18 cellular contexts compared by ENCODE assay signal in the genomic region with DNA sequence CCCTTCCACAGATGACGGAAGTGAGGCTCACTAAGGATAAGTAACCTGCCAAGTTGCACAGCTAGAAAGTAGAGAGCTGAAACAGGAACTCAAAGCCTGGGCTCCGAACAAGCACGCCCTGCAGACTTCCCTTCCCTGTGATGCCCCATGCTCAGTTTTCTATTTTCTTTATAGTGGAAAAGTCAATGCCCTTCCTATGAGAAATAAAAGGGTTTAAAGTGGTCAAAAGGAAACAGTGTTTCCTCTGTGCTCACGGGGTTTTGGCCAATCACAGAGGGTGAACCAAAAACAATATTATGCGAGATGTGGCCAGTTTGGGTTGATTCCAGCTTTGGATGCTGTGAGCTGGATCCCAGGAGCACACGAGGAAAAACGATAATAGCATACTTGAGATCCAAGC. TPM values are rescaled to one million over a fixed set of nuclear protein-coding genes. Genes with fewer than 3 reads are reported as not detected.
A peak's percentile ranks its signal among the peaks of the same experiment; 100 is the strongest.
DNase-seq lines count a peak whose midpoint lies in the region; ATAC-seq, FAIRE-seq and TF ChIP-seq lines count a peak whose summit lies in the region.
"Had no signal": no experiment of that assay in that cellular context is flagged by ENCODE, and none has a peak within 500 bp of the region (broad histone marks: within the 10 kb centered on the region; RNA-seq: fewer than 3 reads in every experiment).

No MANE protein-coding gene starts in this region.

- peaks cover 20% of the 10 kb centered on the region for H3K79me2 ChIP-seq in endothelial cell of umbilical vein (ENCODE audit: control insufficient read depth, insufficient read depth, low read length)

- peak; percentile 89 for FAIRE-seq in endothelial cell of umbilical vein (lab: Jason Lieb, UNC)

- no peaks in the 10 kb centered on the region for H3K9me1 ChIP-seq in endothelial cell of umbilical vein (replicated peaks; ENCODE audit: control insufficient read depth, extremely low read depth, insufficient read depth, low read length)

- TF ChIP-seq POLR2A in endothelial cell of umbilical vein (IDR thresholded peaks at IDR 0.05; ENCODE audit: low read depth, low read length) = no peak

- no peak overlapping the region for H3K27ac Mint-ChIP-seq in activated T-cell treated with anti-CD3 and anti-CD28 coated beads, Interleukin-2, amount 50 U/mL, for 24 hours
- H3K27ac Mint-ChIP-seq: activated CD4-positive, alpha-beta T cell treated with anti-CD3 and anti-CD28 coated beads, Interleukin-2, amount 10 ng/mL, durations not matched to agents 7 days and 5 days; immature natural killer cell; mesothelial cell of epicardium; stimulated activated memory B cell treated with anti-CD40 and anti-IgM and Interleukin-4, amounts not matched to agents 10 μg/mL and 1 μg/mL and 100 μg/mL, for 72 hours had no signal

- intact Hi-C loops in endothelial cell of umbilical vein (cut with micrococcal nuclease) = loop anchor here (1.0 kb wide), 1 partner anchor 15 kb away; no protein-coding TSS in a partner anchor
- intact Hi-C loops in right cardiac atrium (cut with DNase I) = loop anchor here in 1 of 4 donors (5.0 kb wide), 1 partner anchor 44 kb away; the partner anchor contains the start of gene DDR2

- H3K27me3 ChIP-seq in endothelial cell of umbilical vein (ENCODE audit: control insufficient read depth in 2 of 2, insufficient read depth in 2 of 2, low read length in 2 of 2) (no peaks in the 10 kb centered on the region), right cardiac atrium (ENCODE audit: control insufficient read depth, insufficient read depth) (no peaks in the 10 kb centered on the region), stomach smooth muscle (ENCODE audit: control insufficient read depth in 1 of 2, insufficient read depth in 2 of 2, low read length in 2 of 2) (no peaks in the 10 kb centered on the region)
- H3K27me3 ChIP-seq: cardiac muscle cell had no signal

- H3K9me3 ChIP-seq in endothelial cell of umbilical vein (replicated peaks; ENCODE audit: control insufficient read depth, insufficient read depth, low read length) = no peaks in the 10 kb centered on the region
- no peaks in the 10 kb centered on the region for H3K9me3 ChIP-seq in right cardiac atrium (ENCODE audit: control insufficient read depth, low read length)
- H3K9me3 ChIP-seq in stomach smooth muscle (ENCODE audit: control insufficient read depth in 2 of 2, low read length in 2 of 2) = no peaks in the 10 kb centered on the region
- H3K9me3 ChIP-seq: Caco-2 had no signal

- H3K27ac ChIP-seq in endothelial cell of umbilical vein (ENCODE audit: insufficient read depth, low read depth, low read length) (peak overlapping the region; percentile 25), right cardiac atrium (ENCODE audit: low read length) (peak overlapping the region; percentile 48), stomach smooth muscle (ENCODE audit: low read length) (peak overlapping the region; percentile 69)
- H3K27ac ChIP-seq: cardiac muscle cell had no signal

- H3K27me3 Mint-ChIP-seq in activated T-cell treated with anti-CD3 and anti-CD28 coated beads, Interleukin-2, amount 50 U/mL, for 24 hours = no peaks in the 10 kb centered on the region
- H3K27me3 Mint-ChIP-seq: activated CD4-positive, alpha-beta T cell treated with anti-CD3 and anti-CD28 coated beads, Interleukin-2, amount 10 ng/mL, durations not matched to agents 7 days and 5 days; stimulated activated memory B cell treated with anti-CD40 and anti-IgM and Interleukin-4, amounts not matched to agents 10 μg/mL and 1 μg/mL and 100 μg/mL, for 72 hours had no signal

- H3K4me1 ChIP-seq in endothelial cell of umbilical vein (ENCODE audit: control insufficient read depth, extremely low read depth, insufficient read depth, low read length) (peaks cover 61% of the 10 kb centered on the region), right cardiac atrium (ENCODE audit: control insufficient read depth, insufficient read depth, low read length) (peaks cover 6% of the 10 kb centered on the region), stomach smooth muscle (ENCODE audit: control insufficient read depth, insufficient read depth, low read length) (peaks cover 37% of the 10 kb centered on the region)
- H3K4me1 ChIP-seq: Caco-2 had no signal

- peak overlapping the region in 1 of 3 experiments; percentile 28 for H3K4me3 ChIP-seq in endothelial cell of umbilical vein (replicated peaks in 1 of 3; ENCODE audit: insufficient read depth in 1 of 3, low read depth in 1 of 3, low read length in 3 of 3)
- H3K4me3 ChIP-seq in right cardiac atrium (ENCODE audit: low read length) = no peak overlapping the region
- peak overlapping the region in 1 of 2 donors; percentile 44 for H3K4me3 ChIP-seq in stomach smooth muscle (ENCODE audit: low read length in 2 of 2)
- no peak overlapping the region for H3K4me3 ChIP-seq in foreskin fibroblast (ENCODE audit: low read depth in 1 of 2, low read length in 2 of 2)
- H3K4me3 ChIP-seq: cardiac muscle cell had no signal

- TF ChIP-seq CTCF in endothelial cell of umbilical vein (IDR thresholded peaks at IDR 0.05; ENCODE audit: extremely low read depth in 1 of 2, insufficient read depth in 1 of 2, low read depth in 1 of 2, low read length in 2 of 2) (no peak), foreskin fibroblast (IDR thresholded peaks at IDR 0.05; ENCODE audit: low read depth, low read length) (no peak)

- dilution Hi-C loops in endothelial cell of umbilical vein (cut with MboI; ENCODE audit: extremely low pct_ligation_motif_present, low sequenced_read_pairs) = no loop called here

- H3K36me3 ChIP-seq in endothelial cell of umbilical vein (ENCODE audit: control insufficient read depth in 2 of 2, extremely low read depth in 1 of 2, insufficient read depth in 2 of 2, low read length in 2 of 2) = no peaks in the 10 kb centered on the region
- no peaks in the 10 kb centered on the region for H3K36me3 ChIP-seq in stomach smooth muscle (ENCODE audit: control insufficient read depth in 2 of 2, insufficient read depth in 2 of 2, low read length in 2 of 2)
- H3K36me3 ChIP-seq: cardiac muscle cell had no signal

- H3K9me3 Mint-ChIP-seq in activated T-cell treated with anti-CD3 and anti-CD28 coated beads, Interleukin-2, amount 50 U/mL, for 24 hours = peaks cover 4% of the 10 kb centered on the region
- H3K9me3 Mint-ChIP-seq: activated CD4-positive, alpha-beta T cell treated with anti-CD3 and anti-CD28 coated beads, Interleukin-2, amount 10 ng/mL, durations not matched to agents 7 days and 5 days had no signal

- H3K4me2 ChIP-seq in endothelial cell of umbilical vein (ENCODE audit: insufficient read depth, low read length) = peak overlapping the region; percentile 78
- H3K4me2 ChIP-seq: SK-N-SH had no signal

- peak; percentile 22 for DNase-seq in M059J (ENCODE audit: low read depth)
- peak; percentile 92 for DNase-seq in endothelial cell of umbilical vein (ENCODE audit: low read depth, low spot score)
- DNase-seq in right cardiac atrium = peak; percentile 33 to 71 (median 40)
- no peak for DNase-seq in activated T-cell treated with anti-CD3 and anti-CD28 coated beads, Interleukin-2, amount 50 U/mL, for 24 hours
- DNase-seq in foreskin fibroblast = no peak
- DNase-seq: activated CD4-positive, alpha-beta T cell treated with anti-CD3 and anti-CD28 coated beads, Interleukin-2, amount 10 ng/mL, durations not matched to agents 7 days and 5 days; activated naive CD4-positive, alpha-beta T cell treated with anti-CD3 and anti-CD28 coated beads, Interleukin-2, amount 50 U/mL, for 16 hours; Caco-2; immature natural killer cell; NCI-H2029; NCI-H526; SK-N-SH had no signal

- POLR2A ChIA-PET in endothelial cell of umbilical vein (lab: Charles Lee) = interaction anchor here (0.7 to 0.8 kb wide), 2 partner anchors 14 to 59 kb away, joined by 3 read pairs; no protein-coding TSS in a partner anchor

- CTCF ChIA-PET in endothelial cell of umbilical vein (lab: Charles Lee) = interaction anchor here (1.1 to 3.3 kb wide), 9 partner anchors 9 to 124 kb away, joined by 3 to 20 read pairs (median 5); partner anchors contain the start of gene DDR2

- ATAC-seq in right cardiac atrium = peak; percentile 73 to 91
- ATAC-seq in HG02678 (IDR thresholded peaks at IDR 0.05; ENCODE audit: unreplicated experiment) = no peak
- ATAC-seq in HG03378 (IDR thresholded peaks at IDR 0.05; ENCODE audit: unreplicated experiment) = no peak
- ATAC-seq: stimulated activated memory B cell treated with anti-CD40 and anti-IgM and Interleukin-4, amounts not matched to agents 10 μg/mL and 1 μg/mL and 100 μg/mL, for 72 hours had no signal

- no peaks in the 10 kb centered on the region for H3K36me3 Mint-ChIP-seq in activated T-cell treated with anti-CD3 and anti-CD28 coated beads, Interleukin-2, amount 50 U/mL, for 24 hours (ENCODE audit: low read depth)
- H3K36me3 Mint-ChIP-seq: immature natural killer cell had no signal

- 30% methylated on average over 7 of the region's 7 CpGs for WGBS in right cardiac atrium

- no peak overlapping the region for H3K4me3 Mint-ChIP-seq in activated T-cell treated with anti-CD3 and anti-CD28 coated beads, Interleukin-2, amount 50 U/mL, for 24 hours
- H3K4me3 Mint-ChIP-seq: activated CD4-positive, alpha-beta T cell treated with anti-CD3 and anti-CD28 coated beads, Interleukin-2, amount 10 ng/mL, durations not matched to agents 7 days and 5 days; immature natural killer cell; mesothelial cell of epicardium; stimulated activated memory B cell treated with anti-CD40 and anti-IgM and Interleukin-4, amounts not matched to agents 10 μg/mL and 1 μg/mL and 100 μg/mL, for 72 hours had no signal

- no peaks in the 10 kb centered on the region for H3K4me1 Mint-ChIP-seq in activated T-cell treated with anti-CD3 and anti-CD28 coated beads, Interleukin-2, amount 50 U/mL, for 24 hours (ENCODE audit: low read depth)
- H3K4me1 Mint-ChIP-seq: activated CD4-positive, alpha-beta T cell treated with anti-CD3 and anti-CD28 coated beads, Interleukin-2, amount 10 ng/mL, durations not matched to agents 7 days and 5 days; immature natural killer cell; stimulated activated memory B cell treated with anti-CD40 and anti-IgM and Interleukin-4, amounts not matched to agents 10 μg/mL and 1 μg/mL and 100 μg/mL, for 72 hours had no signal

- no TSS peak for BruUV-seq in endothelial cell of umbilical vein (replicated peaks; lab: Mats Ljungman, UMichigan)

- H2AFZ ChIP-seq in endothelial cell of umbilical vein (ENCODE audit: low read depth, low read length) = no peak overlapping the region

- no peaks in the 10 kb centered on the region for H4K20me1 ChIP-seq in endothelial cell of umbilical vein (replicated peaks; ENCODE audit: control insufficient read depth, extremely low read depth, insufficient read depth, low read length)

- H3K9ac ChIP-seq in endothelial cell of umbilical vein (replicated peaks; ENCODE audit: extremely low read depth, insufficient read depth, low read length) (no peak overlapping the region), stomach smooth muscle (ENCODE audit: low read length in 2 of 2) (peak overlapping the region; percentile 3 to 8)
- H3K9ac ChIP-seq: SK-N-SH had no signal

RNA-seq across cellular contexts. Expression of gene DDR2, which starts 44.5 kb away (rescaled TPM):
- total RNA-seq in M059J (2014; rRNA removed; shearing (Covaris generic)) = 21.9 and 32.3 TPM in 2 replicates
- total RNA-seq in endothelial cell of umbilical vein (22.7 and 30.8 TPM in 2 replicates), right cardiac atrium (10 to 100 TPM; 57.7 to 82.1 (median 67.4) TPM)
- polyA plus RNA-seq in endothelial cell of umbilical vein (20.0 and 27.8 TPM in 2 replicates), right cardiac atrium (12.8 TPM)
- 14.9 and 15.1 TPM in 2 replicates for polyA plus RNA-seq in endothelial cell of umbilical vein (2011; cell fraction: cytosol; rRNA removed)
- polyA plus RNA-seq in endothelial cell of umbilical vein (2011; cell fraction: nucleus; rRNA removed) = 39.0 and 44.2 TPM in 2 replicates
- 22.3 and 27.9 TPM in 2 replicates for polyA plus RNA-seq in endothelial cell of umbilical vein (2012)
- 124 and 127 TPM in 2 replicates for polyA minus RNA-seq in endothelial cell of umbilical vein
- 1.1 TPM for polyA minus RNA-seq in endothelial cell of umbilical vein (2011; cell fraction: cytosol; rRNA and poly(A)+ RNA removed)
- polyA minus RNA-seq in endothelial cell of umbilical vein (2011; cell fraction: nucleus; rRNA and poly(A)+ RNA removed) = 63.0 and 94.2 TPM in 2 replicates

Comparison
In these comparisons a context has a peak if more than half of its experiments do, and no peak if none do; other contexts are left out.
1. DNase-seq: peak in M059J (single experiment), endothelial cell of umbilical vein (single experiment) and right cardiac atrium (3 of 3); none in activated T-cell treated with anti-CD3 and anti-CD28 coated beads, Interleukin-2, amount 50 U/mL, for 24 hours (single experiment) and foreskin fibroblast (0 of 2).
2. ATAC-seq: peak in right cardiac atrium (2 of 2); none in HG02678 (single experiment) and HG03378 (single experiment).
3. Peak in every context shown above with its lines, with median percentiles within 50 percentile points of each other: H3K27ac ChIP-seq.